ENCODE assay signal across 11 cellular contexts in the genomic region with DNA sequence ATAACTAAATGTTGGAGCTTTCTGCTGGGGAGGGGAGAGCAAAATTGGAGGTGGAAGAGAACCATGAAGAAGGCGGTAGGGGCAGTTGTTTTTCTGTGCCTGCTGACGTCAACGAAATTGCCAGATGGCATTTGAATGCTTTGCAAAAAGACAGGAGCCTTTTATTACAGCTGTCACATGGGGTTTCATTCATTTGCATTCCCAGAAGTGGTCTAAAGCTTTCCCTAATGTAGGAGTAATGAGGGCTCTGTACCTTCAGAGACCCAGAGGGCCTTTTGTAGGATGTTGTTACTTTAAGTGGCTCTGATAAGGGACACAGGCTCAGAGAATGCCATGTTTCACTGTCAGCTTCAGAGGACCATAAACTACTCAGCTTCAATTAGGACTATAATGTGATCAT.
DNase-seq lines count a peak whose midpoint lies in the region; FAIRE-seq and TF ChIP-seq lines count a peak whose summit lies in the region.
"Had no signal": no experiment of that assay in that cellular context is flagged by ENCODE, and none has a peak within 500 bp of the region (broad histone marks: within the 10 kb centered on the region; RNA-seq: fewer than 3 reads in every experiment).

No MANE protein-coding gene starts in this region.

- no peak for TF ChIP-seq CTCF in left ventricle myocardium inferior (IDR thresholded peaks at IDR 0.05; ENCODE audit: borderline replicate concordance)
- TF ChIP-seq CTCF in osteocyte (IDR thresholded peaks at IDR 0.05) = no peak

- H3K27me3 Mint-ChIP-seq in osteocyte (ENCODE audit: unreplicated experiment) = no peaks in the 10 kb centered on the region

- H3K36me3 ChIP-seq in left ventricle myocardium inferior (no peaks in the 10 kb centered on the region), rectal smooth muscle tissue (ENCODE audit: control insufficient read depth, insufficient read depth, low read length) (no peaks in the 10 kb centered on the region)
- H3K36me3 ChIP-seq: lower lobe of right lung had no signal

- H3K4me1 ChIP-seq in left ventricle myocardium inferior (peaks cover 96% of the 10 kb centered on the region), rectal smooth muscle tissue (ENCODE audit: control insufficient read depth, insufficient read depth, low read length) (peaks cover 18% of the 10 kb centered on the region)
- H3K4me1 ChIP-seq: Caco-2, lower lobe of right lung had no signal

- H3K4me1 Mint-ChIP-seq in osteocyte (ENCODE audit: unreplicated experiment) = peaks cover 14% of the 10 kb centered on the region

- H3K27ac Mint-ChIP-seq in osteocyte (ENCODE audit: unreplicated experiment) = no peak overlapping the region

- H3K36me3 Mint-ChIP-seq in osteocyte (ENCODE audit: unreplicated experiment) = no peaks in the 10 kb centered on the region

- no peak for FAIRE-seq in GM12892 (lab: Jason Lieb, UNC)
- FAIRE-seq: bronchial epithelial cell had no signal

- intact Hi-C loops in left ventricle myocardium inferior (cut with micrococcal nuclease) = no loop called here

- H3K9ac ChIP-seq in rectal smooth muscle tissue (ENCODE audit: low read length) = no peak overlapping the region

- H3K4me3 ChIP-seq in left ventricle myocardium inferior (no peak overlapping the region), rectal smooth muscle tissue (ENCODE audit: low read length) (no peak overlapping the region)
- H3K4me3 ChIP-seq: lower lobe of right lung had no signal

- peak overlapping the region; percentile 20 for H3K27ac ChIP-seq in left ventricle myocardium inferior (replicated peaks)
- H3K27ac ChIP-seq in rectal smooth muscle tissue (ENCODE audit: low read depth, low read length) = peak overlapping the region; percentile 71
- H3K27ac ChIP-seq: lower lobe of right lung had no signal

- H3K9me3 Mint-ChIP-seq in osteocyte (ENCODE audit: unreplicated experiment) = no peaks in the 10 kb centered on the region

- no peak overlapping the region for H3K4me3 Mint-ChIP-seq in osteocyte (ENCODE audit: unreplicated experiment)

- no peaks in the 10 kb centered on the region for H3K9me3 ChIP-seq in left ventricle myocardium inferior (replicated peaks)
- H3K9me3 ChIP-seq: Caco-2, lower lobe of right lung had no signal

- in situ Hi-C loops in SK-MEL-5 (cut with HindIII; ENCODE audit: low pct_unique_long_range_greater_than_20kb, low sequenced_read_pairs) = no loop called here

- peak; percentile 80 for DNase-seq in NCI-H1694 (lab: John Stamatoyannopoulos, UW)
- peak; percentile 99 for DNase-seq in SK-MEL-5 (ENCODE audit: low read depth, low spot score)
- DNase-seq in left ventricle myocardium inferior = no peak
- DNase-seq in D341Med (ENCODE audit: low spot score) = no peak
- DNase-seq in osteocyte (ENCODE audit: extremely low spot score, unreplicated experiment) = no peak
- no peak for DNase-seq in GM12892 (ENCODE audit: insufficient read length)
- no peak for DNase-seq in T-helper 9 cell
- DNase-seq: Caco-2, lower lobe of right lung had no signal

- H3K27me3 ChIP-seq in left ventricle myocardium inferior (ENCODE audit: low read depth) (no peaks in the 10 kb centered on the region), rectal smooth muscle tissue (ENCODE audit: control insufficient read depth, insufficient read depth, low read length) (no peaks in the 10 kb centered on the region)

- no peak for TF ChIP-seq POLR2A in GM12892 (IDR thresholded peaks at IDR 0.05; ENCODE audit: low read depth, low read length)

Comparison
In these comparisons a context has a peak if more than half of its experiments do, and no peak if none do; other contexts are left out.
1. DNase-seq: peak in NCI-H1694 (single experiment) and SK-MEL-5 (single experiment); none in left ventricle myocardium inferior (single experiment), D341Med (single experiment), osteocyte (single experiment), GM12892 (single experiment) and T-helper 9 cell (single experiment).